In the genomic region with DNA sequence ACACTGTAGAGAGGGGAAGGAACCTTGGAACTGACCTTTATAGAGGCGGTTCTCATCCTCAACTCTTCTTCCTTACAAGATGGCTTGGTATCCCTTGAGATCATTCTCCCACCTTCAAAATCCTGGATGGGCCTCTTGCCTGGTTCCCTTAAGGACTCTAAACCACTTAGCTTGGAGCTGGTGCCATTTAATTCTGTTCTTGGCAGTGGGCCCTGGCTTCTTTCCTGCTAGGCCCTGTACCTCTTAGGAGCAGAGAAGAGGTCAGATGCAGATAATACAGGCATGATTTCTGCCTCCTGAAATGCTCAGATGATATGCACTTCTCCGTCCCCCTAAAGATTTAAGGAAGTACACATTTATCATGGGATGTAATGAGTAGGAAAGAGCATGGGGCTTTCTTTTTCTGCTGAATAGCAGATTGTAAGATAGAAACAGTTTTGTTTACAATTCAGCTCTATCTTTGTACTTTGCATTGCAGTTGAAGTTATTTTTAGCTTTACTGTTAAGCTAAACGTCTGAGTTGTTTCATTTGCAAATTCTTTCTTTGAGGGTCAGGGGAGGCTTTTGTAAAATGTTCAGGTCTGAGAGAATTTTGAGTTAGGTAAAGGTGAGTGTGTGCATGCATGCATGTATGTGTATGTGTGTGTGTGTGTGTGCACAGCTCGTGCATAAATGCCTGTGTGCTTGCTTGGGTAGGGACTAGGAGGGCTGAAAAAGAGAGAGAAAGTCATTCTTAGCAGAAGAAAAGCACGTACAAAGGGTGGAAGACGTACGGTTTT, we compare ENCODE assay signal across 12 cellular contexts.
DNase-seq lines count a peak whose midpoint lies in the region; ATAC-seq and TF ChIP-seq lines count a peak whose summit lies in the region.
"Had no signal": no experiment of that assay in that cellular context is flagged by ENCODE, and none has a peak within 500 bp of the region (broad histone marks: within the 10 kb centered on the region; RNA-seq: fewer than 3 reads in every experiment).

No MANE protein-coding gene starts in this region.

- no peak overlapping the region for H3K4me3 ChIP-seq in adipocyte (ENCODE audit: low read length)
- H3K4me3 ChIP-seq: transverse colon had no signal

- no peak for TF ChIP-seq CTCF in GM20000 (IDR thresholded peaks at IDR 0.05; ENCODE audit: extremely low read depth, missing control alignments)

- H3K9ac ChIP-seq in adipocyte (ENCODE audit: low read length) = no peak overlapping the region

- peaks cover 14% of the 10 kb centered on the region for H3K4me1 ChIP-seq in adipocyte (ENCODE audit: control insufficient read depth, insufficient read depth, low read length)

- ATAC-seq in HG03103 (IDR thresholded peaks at IDR 0.05; ENCODE audit: low read depth, unreplicated experiment) = peak; percentile 30
- ATAC-seq in HG02840 (IDR thresholded peaks at IDR 0.05; ENCODE audit: low FRiP score, unreplicated experiment) = no peak

- no peaks in the 10 kb centered on the region for H3K36me3 ChIP-seq in adipocyte (ENCODE audit: control insufficient read depth, insufficient read depth, low read length, severe bottlenecking)
- H3K36me3 ChIP-seq: transverse colon had no signal

- DNase-seq in DMS 273 (lab: John Stamatoyannopoulos, UW; ENCODE audit: unreplicated experiment) = peak; percentile 74
- peak; percentile 43 for DNase-seq in adipocyte (ENCODE audit: low read depth)
- peak; percentile 19 for DNase-seq in midbrain (lab: John Stamatoyannopoulos, UW)
- DNase-seq in SW 1271 (lab: John Stamatoyannopoulos, UW) = no peak
- no peak for DNase-seq in GM20000 (ENCODE audit: low spot score)
- DNase-seq in SKM-1 (lab: John Stamatoyannopoulos, UW; ENCODE audit: unreplicated experiment) = no peak
- DNase-seq: activated naive CD4-positive, alpha-beta T cell; CD8-positive, alpha-beta memory T cell; retina; transverse colon had no signal

- no peaks in the 10 kb centered on the region for H3K27me3 ChIP-seq in adipocyte (replicated peaks; ENCODE audit: control insufficient read depth, insufficient read depth, low read length)
- H3K27me3 ChIP-seq: transverse colon had no signal

- H3K9me3 ChIP-seq in adipocyte (ENCODE audit: control insufficient read depth, low read length) = no peaks in the 10 kb centered on the region
- H3K9me3 ChIP-seq: transverse colon had no signal

Comparison
In these comparisons a context has a peak if more than half of its experiments do, and no peak if none do; other contexts are left out.
1. DNase-seq: peak in DMS 273 (single experiment), adipocyte (single experiment) and midbrain (single experiment); none in SW 1271 (0 of 2), GM20000 (single experiment) and SKM-1 (single experiment).